In the genomic region with DNA sequence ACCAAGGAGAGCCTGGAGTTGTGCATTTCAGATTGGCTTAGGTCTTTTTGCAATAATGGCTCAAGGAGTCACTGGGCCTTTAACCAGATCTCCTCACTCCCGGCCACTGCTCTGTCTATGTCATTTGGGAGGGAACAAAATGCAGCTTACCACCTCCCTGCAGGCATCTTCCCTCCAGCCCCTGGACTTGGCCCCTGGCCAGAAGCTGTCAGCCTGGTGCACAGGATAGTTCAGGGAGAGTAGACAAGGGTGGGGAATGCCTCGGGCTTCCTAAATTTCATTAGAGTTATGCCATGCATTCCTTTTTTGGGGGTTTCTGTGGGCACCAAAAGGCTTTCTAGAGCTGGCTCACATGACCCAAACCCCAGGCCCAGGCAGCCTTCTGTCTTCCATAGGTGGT, we compare ENCODE assay signal across 20 cellular contexts.
DNase-seq lines count a peak whose midpoint lies in the region; ATAC-seq, FAIRE-seq and TF ChIP-seq lines count a peak whose summit lies in the region.
"Had no signal": no experiment of that assay in that cellular context is flagged by ENCODE, and none has a peak within 500 bp of the region (broad histone marks: within the 10 kb centered on the region; RNA-seq: fewer than 3 reads in every experiment).

No MANE protein-coding gene starts in this region.

- no peak for TF ChIP-seq EP300 in A549 (IDR thresholded peaks at IDR 0.05)
- no peak for TF ChIP-seq EP300 in K562 (IDR thresholded peaks at IDR 0.05; ENCODE audit: low read length)
- TF ChIP-seq EP300 in upper lobe of left lung (IDR thresholded peaks at IDR 0.05) = no peak

- H3K9ac ChIP-seq in PC-3 (ENCODE audit: low read length) (no peak overlapping the region), K562 (ENCODE audit: insufficient read depth in 1 of 2, low read depth in 2 of 2, low read length in 2 of 2) (no peak overlapping the region)

- no peaks in the 10 kb centered on the region for H3K9me2 ChIP-seq in PC-3 (replicated peaks; ENCODE audit: low read length)

- BruUV-seq in PC-3 (replicated peaks; lab: Mats Ljungman, UMichigan) = no TSS peak
- no TSS peak for BruUV-seq in K562 (replicated peaks; lab: Mats Ljungman, UMichigan)

- H3K4me2 ChIP-seq in A549 = no peak overlapping the region
- H3K4me2 ChIP-seq in PC-3 (ENCODE audit: low read length) = no peak overlapping the region
- H3K4me2 ChIP-seq in K562 (ENCODE audit: insufficient read depth, low read length) = no peak overlapping the region

- H3K27me3 ChIP-seq in PC-3 (ENCODE audit: low read length) = no peaks in the 10 kb centered on the region
- peaks cover 0 to 32% of the 10 kb centered on the region in 2 experiments; a peak in 2 of 5 replicates for H3K27me3 ChIP-seq in K562 (ENCODE audit: control insufficient read depth in 2 of 2, insufficient read depth in 2 of 2, low read length in 2 of 2)
- no peaks in the 10 kb centered on the region for H3K27me3 ChIP-seq in upper lobe of left lung

- no peaks in the 10 kb centered on the region for H3K36me3 ChIP-seq in PC-3 (ENCODE audit: low read depth, low read length)
- H3K36me3 ChIP-seq in K562 (ENCODE audit: control insufficient read depth, insufficient read depth, low read length) = no peaks in the 10 kb centered on the region
- no peaks in the 10 kb centered on the region for H3K36me3 ChIP-seq in upper lobe of left lung
- H3K36me3 ChIP-seq: HAP-1 had no signal

- H3K4me1 ChIP-seq in A549 = peaks cover 21% of the 10 kb centered on the region
- H3K4me1 ChIP-seq in PC-3 (ENCODE audit: insufficient read depth, low read length) = peaks cover 45% of the 10 kb centered on the region
- H3K4me1 ChIP-seq in K562 (replicated peaks in 1 of 2; ENCODE audit: control insufficient read depth in 2 of 2, insufficient read depth in 2 of 2, low read length in 2 of 2) = no peaks in the 10 kb centered on the region
- H3K4me1 ChIP-seq in upper lobe of left lung = no peaks in the 10 kb centered on the region
- H3K4me1 ChIP-seq: HAP-1 had no signal

- H2AFZ ChIP-seq in PC-3 (ENCODE audit: low read length) (no peak overlapping the region), K562 (ENCODE audit: low read depth, low read length) (no peak overlapping the region)

- TF ChIP-seq RAD21 in A549 (conservative IDR thresholded peaks at IDR 0.05 in 1 of 2, IDR thresholded peaks at IDR 0.05 in 1 of 2) (no peak), K562 (CRISPR knock-in tag; conservative IDR thresholded peaks at IDR 0.05 in 1 of 2, IDR thresholded peaks at IDR 0.05 in 1 of 2) (no peak)

- no peaks in the 10 kb centered on the region for H3K9me3 ChIP-seq in A549
- no peaks in the 10 kb centered on the region for H3K9me3 ChIP-seq in PC-3 (ENCODE audit: low read length)
- H3K9me3 ChIP-seq in K562 (replicated peaks; ENCODE audit: control insufficient read depth, insufficient read depth, low read depth, low read length) = no peaks in the 10 kb centered on the region
- no peaks in the 10 kb centered on the region for H3K9me3 ChIP-seq in upper lobe of left lung
- H3K9me3 ChIP-seq: HAP-1 had no signal

- TF ChIP-seq CTCF in A549 (IDR thresholded peaks at IDR 0.05) (no peak), PC-3 (conservative IDR thresholded peaks at IDR 0.05; ENCODE audit: low read depth, low read length) (no peak), K562 (IDR thresholded peaks at IDR 0.05 in 2 of 3, conservative IDR thresholded peaks at IDR 0.05 in 1 of 3; ENCODE audit: insufficient read depth in 2 of 3, low read depth in 1 of 3, low read length in 3 of 3) (no peak), upper lobe of left lung (IDR thresholded peaks at IDR 0.05) (no peak)

- H3K4me3 ChIP-seq in A549 (no peak overlapping the region), PC-3 (ENCODE audit: low read length) (no peak overlapping the region), K562 (no peak overlapping the region), upper lobe of left lung (no peak overlapping the region)
- H3K4me3 ChIP-seq: HAP-1 had no signal

- in situ Hi-C loops in K562 (cut with MboI) = no loop called here

- TF ChIP-seq POLR2A in A549 (IDR thresholded peaks at IDR 0.05; ENCODE audit: low read length) (no peak), K562 (conservative IDR thresholded peaks at IDR 0.05) (no peak), upper lobe of left lung (IDR thresholded peaks at IDR 0.05) (no peak)

- H3K9me1 ChIP-seq in K562 (ENCODE audit: control insufficient read depth, insufficient read depth, low read length) = no peaks in the 10 kb centered on the region

- no peak for FAIRE-seq in A549 (lab: Jason Lieb, UNC)
- FAIRE-seq in K562 (lab: Jason Lieb, UNC) = no peak
- FAIRE-seq: GM12892, H1 had no signal

- H3F3A ChIP-seq in PC-3 (ENCODE audit: low read length, unreplicated experiment) = no peaks in the 10 kb centered on the region

- intact Hi-C loops in PC-3 (cut with micrococcal nuclease) (no loop called here), K562 (cut with micrococcal nuclease) (no loop called here)

- 49% methylated on average over 2 of the region's 2 CpGs for WGBS in A549 (ENCODE audit: missing lambda C conversion rate)
- WGBS in K562 (ENCODE audit: insufficient coverage, low coverage, missing lambda C conversion rate) = 0% methylated on average over 2 of the region's 2 CpGs
- 56 to 60% methylated on average over 2 of the region's 2 CpGs for WGBS in upper lobe of left lung, 2 donors

- DNase-seq in DMS 273 (lab: John Stamatoyannopoulos, UW; ENCODE audit: unreplicated experiment) = peak; percentile 4
- no peak for DNase-seq in DMS 273 treated with DMSO at 0.1 percent for 48 hours (lab: John Stamatoyannopoulos, UW)
- no peak for DNase-seq in A549 (ENCODE audit: low read depth in 1 of 2, low spot score in 1 of 2)
- peak; percentile 26 for DNase-seq in PC-3
- DNase-seq in K562 (ENCODE audit: extremely low read depth in 1 of 4, low spot score in 3 of 4) = no peak
- no peak for DNase-seq in NCI-H226
- no peak for DNase-seq in upper lobe of left lung
- DNase-seq in NCI-H1105 treated with DMSO at 0.1 percent for 48 hours (lab: John Stamatoyannopoulos, UW) = no peak
- DNase-seq: ACHN; C1 segment of cervical spinal cord; Calu3; CD4-positive, alpha-beta T cell; DMS153; DMS79 treated with DMSO at 0.1 percent for 48 hours; GDM1; HFFc6 had no signal

- POLR2A ChIA-PET in A549 (lab: Yijun Ruan, JAX) = no interaction called here
- POLR2A ChIA-PET in PC-3 (lab: Charles Lee; ENCODE audit: unreplicated experiment) = interaction anchor here (0.6 kb wide), 1 partner anchor 14 kb away, joined by 4 read pairs; no protein-coding TSS in a partner anchor
- POLR2A ChIA-PET in K562 (lab: Yijun Ruan, JAX) = no interaction called here

- H4K20me1 ChIP-seq in PC-3 (ENCODE audit: low read length) = no peaks in the 10 kb centered on the region
- H4K20me1 ChIP-seq in K562 (replicated peaks; ENCODE audit: control insufficient read depth, insufficient read depth, low read length) = no peaks in the 10 kb centered on the region

- H3K79me2 ChIP-seq in PC-3 (ENCODE audit: low read length) (no peaks in the 10 kb centered on the region), K562 (ENCODE audit: control insufficient read depth, insufficient read depth, low read length) (no peaks in the 10 kb centered on the region)

- ATAC-seq in A549 = peak; percentile 33 to 41; a peak in 2 of 6 replicates
- ATAC-seq in PC-3 = no peak
- no peak for ATAC-seq in K562
- ATAC-seq in upper lobe of left lung (ENCODE audit: low FRiP score in 2 of 2) = no peak

- H3K27ac ChIP-seq in A549 (0 out of 6 replicates have a peak overlapping the region, but pooled peaks of 1 of the 2 experiments have one; percentile 32), PC-3 (ENCODE audit: low read length) (no peak overlapping the region), K562 (ENCODE audit: extremely low read depth, low read depth, low read length) (no peak overlapping the region), upper lobe of left lung (no peak overlapping the region)
- H3K27ac ChIP-seq: 22Rv1 had no signal

- CTCF ChIA-PET in A549 (lab: Yijun Ruan, JAX) (interaction anchor here (2.8 to 2.9 kb wide), 2 partner anchors 24 to 71 kb away, joined by 11 to 12 read pairs; a partner anchor contains a TSS), PC-3 (lab: Charles Lee) (no interaction called here), K562 (lab: Yijun Ruan, JAX; ENCODE audit: low intra/inter-chr PET ratio) (no interaction called here)

TF ChIP-seq in A549, 52 proteins besides CTCF, POLR2A, EP300 and RAD21 (continues in another document):
- TF ChIP-seq MAFK (IDR thresholded peaks at IDR 0.05; ENCODE audit: partially characterized antibody) (no peak), CHD4 (IDR thresholded peaks at IDR 0.05; ENCODE audit: borderline replicate concordance) (no peak), HEYL (CRISPR knock-in tag; IDR thresholded peaks at IDR 0.05) (no peak), FOSL2 (IDR thresholded peaks at IDR 0.05) (no peak), FOSL2 (CRISPR knock-in tag; IDR thresholded peaks at IDR 0.05) (no peak), PHF8 (IDR thresholded peaks at IDR 0.05; ENCODE audit: borderline replicate concordance, low read depth) (no peak), POLR2AphosphoS2 (conservative IDR thresholded peaks at IDR 0.05; ENCODE audit: low read length) (no peak)
- TF ChIP-seq, protein P1, sequence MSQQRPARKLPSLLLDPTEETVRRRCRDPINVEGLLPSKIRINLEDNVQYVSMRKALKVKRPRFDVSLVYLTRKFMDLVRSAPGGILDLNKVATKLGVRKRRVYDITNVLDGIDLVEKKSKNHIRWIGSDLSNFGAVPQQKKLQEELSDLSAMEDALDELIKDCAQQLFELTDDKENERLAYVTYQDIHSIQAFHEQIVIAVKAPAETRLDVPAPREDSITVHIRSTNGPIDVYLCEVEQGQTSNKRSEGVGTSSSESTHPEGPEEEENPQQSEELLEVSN (IDR thresholded peaks at IDR 0.05; ENCODE audit: borderline replicate concordance, low read depth) = no peak

TF ChIP-seq in K562, 482 proteins besides CTCF, POLR2A, EP300 and RAD21:
- TF ChIP-seq NFIC (IDR thresholded peaks at IDR 0.05) (peak; percentile 77), CBX1 (IDR thresholded peaks at IDR 0.05; ENCODE audit: low read depth) (no peak)
TF ChIP-seq in K562: peak in this region for 1.

Comparison
In these comparisons a context has a peak if more than half of its experiments do, and no peak if none do; other contexts are left out.
1. DNase-seq: peak in DMS 273 (single experiment) and PC-3 (single experiment); none in DMS 273 treated with DMSO at 0.1 percent for 48 hours (single experiment), A549 (0 of 2), K562 (0 of 4), NCI-H226 (single experiment), upper lobe of left lung (0 of 2) and NCI-H1105 treated with DMSO at 0.1 percent for 48 hours (single experiment).
2. ATAC-seq: peak in A549 (2 of 2); none in PC-3 (single experiment), K562 (single experiment) and upper lobe of left lung (0 of 2).